17 cellular contexts compared by ENCODE assay signal in genomic region chr12:77163068-77163810, GRCh38.
A peak's percentile ranks its signal among the peaks of the same experiment; 100 is the strongest.
DNase-seq lines count a peak whose midpoint lies in the region; ATAC-seq and TF ChIP-seq lines count a peak whose summit lies in the region.
"Had no signal": no experiment of that assay in that cellular context is flagged by ENCODE, and none has a peak within 500 bp of the region (broad histone marks: within the 10 kb centered on the region; RNA-seq: fewer than 3 reads in every experiment).

No MANE protein-coding gene starts in this region.

- H3K27me3 Mint-ChIP-seq in glutamatergic neuron (ENCODE audit: unreplicated experiment) (peaks cover 2% of the 10 kb centered on the region), endothelial cell (ENCODE audit: unreplicated experiment) (no peaks in the 10 kb centered on the region)

- peak; percentile 55 for DNase-seq in AG10803 (ENCODE audit: low read depth)
- peak; percentile 36 for DNase-seq in GM04503 (ENCODE audit: low read depth)
- peak; percentile 43 for DNase-seq in NCI-H748 treated with DMSO at 0.1 percent for 48 hours (lab: John Stamatoyannopoulos, UW)
- DNase-seq in glutamatergic neuron = no peak
- DNase-seq in OCI-M1 (lab: John Stamatoyannopoulos, UW) = no peak
- no peak for DNase-seq in endothelial cell (ENCODE audit: low spot score)
- DNase-seq: CD8-positive, alpha-beta T cell; DMS79; H9; IMR-90; MG63; NCI-H1048; NCI-H146; NCI-H524 had no signal

- H3K4me3 ChIP-seq in AG10803 (ENCODE audit: low read length) = no peak overlapping the region
- H3K4me3 ChIP-seq: BLaER1 treated with 17β-estradiol and CSF1 and Interleukin-3, amounts not matched to agents 10 nM and 100 nM; MG63 had no signal

- H3K27ac Mint-ChIP-seq in glutamatergic neuron (ENCODE audit: unreplicated experiment) (peak overlapping the region; percentile 72), endothelial cell (ENCODE audit: unreplicated experiment) (no peak overlapping the region)
- H3K27ac Mint-ChIP-seq: CD8-positive, alpha-beta T cell; T-helper 1 cell treated with Interleukin-12 subunit alpha and Interleukin-12 subunit beta and Interleukin-4 antibody, amounts not matched to agents 30 μg/mL and 1 μg/mL, for 36 hours had no signal

- H3K4me3 Mint-ChIP-seq in glutamatergic neuron (ENCODE audit: unreplicated experiment) = no peak overlapping the region
- no peak overlapping the region for H3K4me3 Mint-ChIP-seq in endothelial cell (ENCODE audit: unreplicated experiment)
- H3K4me3 Mint-ChIP-seq: CD8-positive, alpha-beta T cell; H9; T-helper 1 cell treated with Interleukin-12 subunit alpha and Interleukin-12 subunit beta and Interleukin-4 antibody, amounts not matched to agents 30 μg/mL and 1 μg/mL, for 36 hours had no signal

- H3K9me3 Mint-ChIP-seq in glutamatergic neuron (ENCODE audit: unreplicated experiment) (no peaks in the 10 kb centered on the region), endothelial cell (ENCODE audit: unreplicated experiment) (no peaks in the 10 kb centered on the region)
- H3K9me3 Mint-ChIP-seq: H9; T-helper 1 cell treated with Interleukin-12 subunit alpha and Interleukin-12 subunit beta and Interleukin-4 antibody, amounts not matched to agents 30 μg/mL and 1 μg/mL, for 36 hours had no signal

- peaks cover 18% of the 10 kb centered on the region for H3K4me1 Mint-ChIP-seq in glutamatergic neuron (ENCODE audit: low read depth, unreplicated experiment)
- H3K4me1 Mint-ChIP-seq in endothelial cell (ENCODE audit: unreplicated experiment) = no peaks in the 10 kb centered on the region

- no peak for TF ChIP-seq CTCF in AG10803 (conservative IDR thresholded peaks at IDR 0.05; ENCODE audit: low read length)
- TF ChIP-seq CTCF in glutamatergic neuron (IDR thresholded peaks at IDR 0.05; ENCODE audit: partially characterized antibody, unreplicated experiment) = no peak
- TF ChIP-seq CTCF in endothelial cell (IDR thresholded peaks at IDR 0.05; ENCODE audit: unreplicated experiment) = no peak

- H3K36me3 Mint-ChIP-seq in glutamatergic neuron (ENCODE audit: unreplicated experiment) (no peaks in the 10 kb centered on the region), endothelial cell (ENCODE audit: low read depth, unreplicated experiment) (no peaks in the 10 kb centered on the region)
- H3K36me3 Mint-ChIP-seq: CD8-positive, alpha-beta T cell had no signal

- no peak for ATAC-seq in GM21619 (IDR thresholded peaks at IDR 0.05; ENCODE audit: unreplicated experiment)
- ATAC-seq: CD8-positive, alpha-beta T cell had no signal

Comparison
In these comparisons a context has a peak if more than half of its experiments do, and no peak if none do; other contexts are left out.
1. DNase-seq: peak in AG10803 (single experiment), GM04503 (single experiment) and NCI-H748 treated with DMSO at 0.1 percent for 48 hours (single experiment); none in glutamatergic neuron (single experiment), OCI-M1 (single experiment) and endothelial cell (single experiment).